ENCODE assay signal across 1 cellular context in the genomic region with DNA sequence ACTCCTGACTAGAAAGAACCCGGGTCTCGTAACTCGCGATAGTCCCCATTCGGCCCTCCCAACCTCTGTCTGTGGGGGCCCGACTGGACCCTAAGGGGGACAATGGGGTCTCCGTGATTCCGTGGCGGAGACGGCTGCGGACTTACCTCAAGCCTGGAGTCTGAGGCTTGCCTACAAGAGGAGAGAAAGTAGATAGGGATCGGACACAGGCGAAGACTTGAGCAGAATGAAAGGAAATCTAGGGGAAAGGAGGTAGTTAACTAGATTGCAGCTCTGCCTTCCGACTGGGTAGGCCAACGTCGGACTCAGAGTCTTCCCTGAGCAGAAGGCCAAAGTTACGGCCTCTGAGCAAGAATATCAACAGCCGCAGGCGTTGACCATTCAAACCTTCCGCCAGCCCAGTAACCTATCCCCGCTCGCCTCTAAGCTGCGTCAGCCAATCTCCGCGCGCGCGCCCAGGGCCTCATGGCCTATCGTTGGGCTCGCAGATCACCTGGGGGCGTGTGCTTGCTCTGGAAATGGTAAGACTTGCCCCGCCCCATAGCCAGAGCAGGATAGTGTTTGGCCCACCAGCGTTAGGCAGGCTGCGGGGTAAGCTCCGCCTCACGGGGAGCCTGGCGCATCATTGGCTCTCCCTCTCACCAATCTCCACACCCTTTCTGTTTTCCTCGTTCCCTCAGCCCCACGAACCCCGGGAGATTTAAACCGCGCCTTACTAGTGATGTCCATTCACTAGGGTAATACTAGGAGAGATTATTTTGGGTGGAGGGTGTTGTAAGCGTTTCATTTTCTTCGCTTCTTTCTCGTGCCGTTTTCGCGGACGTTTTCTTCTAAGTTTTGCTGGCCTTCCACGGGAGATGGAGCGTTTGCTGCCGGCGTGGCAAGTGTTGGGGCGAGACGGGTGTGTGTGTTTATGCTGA.
A peak's percentile ranks its signal among the peaks of the same experiment; 100 is the strongest.
TF ChIP-seq lines count a peak whose summit lies in the region.

Gene CDC25C (minus strand): TSS at position 356 of the 920 bp plus-strand sequence. CDS start 624 bp downstream, outside the sequence.

TF ChIP-seq in WTC11, 78 proteins besides CTCF, POLR2A, EP300 and RAD21 (continued from another document):
- TF ChIP-seq, protein P1, sequence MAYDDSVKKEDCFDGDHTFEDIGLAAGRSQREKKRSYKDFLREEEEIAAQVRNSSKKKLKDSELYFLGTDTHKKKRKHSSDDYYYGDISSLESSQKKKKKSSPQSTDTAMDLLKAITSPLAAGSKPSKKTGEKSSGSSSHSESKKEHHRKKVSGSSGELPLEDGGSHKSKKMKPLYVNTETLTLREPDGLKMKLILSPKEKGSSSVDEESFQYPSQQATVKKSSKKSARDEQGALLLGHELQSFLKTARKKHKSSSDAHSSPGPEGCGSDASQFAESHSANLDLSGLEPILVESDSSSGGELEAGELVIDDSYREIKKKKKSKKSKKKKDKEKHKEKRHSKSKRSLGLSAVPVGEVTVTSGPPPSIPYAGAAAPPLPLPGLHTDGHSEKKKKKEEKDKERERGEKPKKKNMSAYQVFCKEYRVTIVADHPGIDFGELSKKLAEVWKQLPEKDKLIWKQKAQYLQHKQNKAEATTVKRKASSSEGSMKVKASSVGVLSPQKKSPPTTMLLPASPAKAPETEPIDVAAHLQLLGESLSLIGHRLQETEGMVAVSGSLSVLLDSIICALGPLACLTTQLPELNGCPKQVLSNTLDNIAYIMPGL (CRISPR knock-in tag; IDR thresholded peaks at IDR 0.05) = no peak
- TF ChIP-seq NFYB (CRISPR knock-in tag; conservative IDR thresholded peaks at IDR 0.05; ENCODE audit: low read depth) (peak; percentile 80), MXD4 (CRISPR knock-in tag; IDR thresholded peaks at IDR 0.05; ENCODE audit: borderline replicate concordance) (no peak), FOXK1 (CRISPR knock-in tag; IDR thresholded peaks at IDR 0.05) (peak; percentile 95), GABPB1 (CRISPR knock-in tag; IDR thresholded peaks at IDR 0.05) (peak; percentile 62; the same call in 1 of the 2 replicates), FOXP1 (CRISPR knock-in tag; IDR thresholded peaks at IDR 0.05; ENCODE audit: borderline replicate concordance) (0 out of 2 replicates have a peak, but pooled peaks have one; percentile 27), NFE2L1 (CRISPR knock-in tag; IDR thresholded peaks at IDR 0.05) (peak; percentile 44; the same call in 1 of the 2 replicates)
